8 cellular contexts compared by ENCODE assay signal in genomic region chr14:39431416-39432178, GRCh38.
DNase-seq lines count a peak whose midpoint lies in the region; ATAC-seq lines count a peak whose summit lies in the region.

No MANE protein-coding gene starts in this region.

- H3K27me3 ChIP-seq in layer of hippocampus (ENCODE audit: control insufficient read depth, insufficient read depth, low read length), result no peaks in the 10 kb centered on the region

- H3K27ac ChIP-seq in caudate nucleus (ENCODE audit: low read depth, low read length), result peak overlapping the region; percentile 100
- H3K27ac ChIP-seq in layer of hippocampus (ENCODE audit: low read depth, low read length), result peak overlapping the region; percentile 100

- ATAC-seq in GM19463 (IDR thresholded peaks at IDR 0.05; ENCODE audit: unreplicated experiment) (peak; percentile 12), HG03575 (IDR thresholded peaks at IDR 0.05; ENCODE audit: extremely low read depth, insufficient number of reproducible peaks, low FRiP score, unreplicated experiment) (peak; percentile 4)

- DNase-seq in DMS79 (lab: John Stamatoyannopoulos, UW) (peak; percentile 20), UCSD-AML1 (lab: John Stamatoyannopoulos, UW; ENCODE audit: unreplicated experiment) (peak; percentile 57), caudate nucleus (lab: John Stamatoyannopoulos, UW) (peak in 25 of 61 donors; percentile 26 to 79 (median 54)), GM19240 (ENCODE audit: insufficient read length, low spot score) (no peak)
- DNase-seq in stimulated activated CD4-positive, alpha-beta T cell treated with anti-CD3 and anti-CD28 coated beads, Interleukin-2, amount 100 ng/mL, for 4 hours (ENCODE audit: low read depth), result peak; percentile 7
